16 cellular contexts compared by ENCODE assay signal in genomic region chr15:40785814-40786213, GRCh38. TPM values are rescaled to one million over a fixed set of nuclear protein-coding genes. Genes with fewer than 3 reads are reported as not detected.
A peak's percentile ranks its signal among the peaks of the same experiment; 100 is the strongest.
DNase-seq lines count a peak whose midpoint lies in the region; ATAC-seq and TF ChIP-seq lines count a peak whose summit lies in the region.
"Had no signal": no experiment of that assay in that cellular context is flagged by ENCODE, and none has a peak within 500 bp of the region (broad histone marks: within the 10 kb centered on the region; RNA-seq: fewer than 3 reads in every experiment).

No MANE protein-coding gene starts in this region.

- H3K27ac ChIP-seq in PC-9 = peak overlapping the region; percentile 98
- H3K27ac ChIP-seq in stomach = peak overlapping the region; percentile 40 to 92 (median 78)
- H3K27ac ChIP-seq: BLaER1 had no signal

- H3K9me3 ChIP-seq in PC-9 (ENCODE audit: insufficient read depth, low read depth) = no peaks in the 10 kb centered on the region
- no peaks in the 10 kb centered on the region for H3K9me3 ChIP-seq in stomach
- no peaks in the 10 kb centered on the region for H3K9me3 ChIP-seq in mucosa of descending colon
- H3K9me3 ChIP-seq: BLaER1, MG63 had no signal

- no peaks in the 10 kb centered on the region for H3K9me2 ChIP-seq in PC-9 (ENCODE audit: insufficient read depth)

- TF ChIP-seq POLR2A in stomach (IDR thresholded peaks at IDR 0.05) = no peak

- no peaks in the 10 kb centered on the region for H4K20me1 ChIP-seq in PC-9 (ENCODE audit: insufficient read depth)

- CTCF ChIA-PET in PC-9 (lab: Charles Lee) = interaction anchor here (1.2 to 1.8 kb wide), 4 partner anchors 39 to 106 kb away, joined by 3 to 7 read pairs (median 4); no protein-coding TSS in a partner anchor
- CTCF ChIA-PET in Calu3 (lab: Charles Lee) = interaction anchor here (1.0 to 3.1 kb wide), 5 partner anchors 9 to 109 kb away, joined by 4 to 22 read pairs (median 8); partner anchors contain the start of gene VPS18

- H3K4me1 ChIP-seq in PC-9 (replicated peaks; ENCODE audit: insufficient read depth) (peaks cover 63% of the 10 kb centered on the region), stomach (peaks cover 31 to 67% (median 59%) of the 10 kb centered on the region in 4 donors), mucosa of descending colon (ENCODE audit: low read depth) (peaks cover 30% of the 10 kb centered on the region)

- TF ChIP-seq CTCF in PC-9 (conservative IDR thresholded peaks at IDR 0.05) (no peak), stomach (IDR thresholded peaks at IDR 0.05) (no peak), mucosa of descending colon (IDR thresholded peaks at IDR 0.05) (no peak), Calu3 (IDR thresholded peaks at IDR 0.05; ENCODE audit: unreplicated experiment) (no peak), GM13977 (IDR thresholded peaks at IDR 0.05; ENCODE audit: extremely low read depth, insufficient read depth, missing control alignments) (no peak)

- H3K4me1 Mint-ChIP-seq in immature natural killer cell (peaks cover 31 to 34% of the 10 kb centered on the region in 2 donors), Calu3 (ENCODE audit: low read depth, unreplicated experiment) (peaks cover 10% of the 10 kb centered on the region)

- POLR2A ChIA-PET in PC-9 (lab: Charles Lee; ENCODE audit: unreplicated experiment) = interaction anchor here (0.6 to 0.7 kb wide), 2 partner anchors 21 to 223 kb away, joined by 4 to 7 read pairs; no protein-coding TSS in a partner anchor

- TF ChIP-seq EP300 in stomach (IDR thresholded peaks at IDR 0.05) = no peak

- H3K36me3 ChIP-seq in PC-9 (ENCODE audit: low read depth) = no peaks in the 10 kb centered on the region
- peaks cover 0 to 6% (median 2%) of the 10 kb centered on the region in 4 donors for H3K36me3 ChIP-seq in stomach
- H3K36me3 ChIP-seq in mucosa of descending colon (ENCODE audit: low read depth) = no peaks in the 10 kb centered on the region

- H2AFZ ChIP-seq in PC-9 = no peak overlapping the region

- in situ Hi-C loops in GM13977 (cut with MboI; ENCODE audit: low pct_unique_long_range_greater_than_20kb, low sequenced_read_pairs, unreplicated experiment) = no loop called here

- peaks cover 0 to 3% (median 0%) of the 10 kb centered on the region in 3 donors for H3K36me3 Mint-ChIP-seq in immature natural killer cell
- peaks cover 12% of the 10 kb centered on the region for H3K36me3 Mint-ChIP-seq in Calu3 (ENCODE audit: insufficient read depth, unreplicated experiment)

- H3K4me3 Mint-ChIP-seq in immature natural killer cell = no peak overlapping the region
- H3K4me3 Mint-ChIP-seq in Calu3 (ENCODE audit: low read depth, unreplicated experiment) = no peak overlapping the region
- H3K4me3 Mint-ChIP-seq: activated CD8-positive, alpha-beta T cell treated with anti-CD3 and anti-CD28 coated beads for 36 hours; activated T-helper 1 cell treated with anti-CD3 and anti-CD28 coated beads, Interleukin-12 subunit alpha, Interleukin-12 subunit beta, Interleukin-2, Interleukin-4 antibody, amounts not matched to agents 30 ng/mL and 10 ng/mL and 1 ng/mL, durations not matched to agents 14 hours and 24 hours and 36 hours had no signal

- H3K9me3 Mint-ChIP-seq in immature natural killer cell (no peaks in the 10 kb centered on the region), Calu3 (ENCODE audit: low read depth, unreplicated experiment) (no peaks in the 10 kb centered on the region)
- H3K9me3 Mint-ChIP-seq: activated CD8-positive, alpha-beta T cell treated with anti-CD3 and anti-CD28 coated beads for 36 hours; activated T-helper 1 cell treated with anti-CD3 and anti-CD28 coated beads, Interleukin-12 subunit alpha, Interleukin-12 subunit beta, Interleukin-2, Interleukin-4 antibody, amounts not matched to agents 30 ng/mL and 10 ng/mL and 1 ng/mL, durations not matched to agents 14 hours and 24 hours and 36 hours had no signal

- H3K79me2 ChIP-seq in PC-9 (ENCODE audit: low read depth) = peaks cover 45% of the 10 kb centered on the region

- H3K27ac Mint-ChIP-seq in immature natural killer cell (peak overlapping the region in 4 of 6 donors; percentile 30 to 71 (median 53)), Calu3 (ENCODE audit: unreplicated experiment) (no peak overlapping the region)
- H3K27ac Mint-ChIP-seq: activated CD8-positive, alpha-beta T cell treated with anti-CD3 and anti-CD28 coated beads for 36 hours; activated T-helper 1 cell treated with anti-CD3 and anti-CD28 coated beads, Interleukin-12 subunit alpha, Interleukin-12 subunit beta, Interleukin-2, Interleukin-4 antibody, amounts not matched to agents 30 ng/mL and 10 ng/mL and 1 ng/mL, durations not matched to agents 14 hours and 24 hours and 36 hours had no signal

- peak overlapping the region; percentile 74 for H3K4me2 ChIP-seq in PC-9

- BruUV-seq in PC-9 (replicated peaks; lab: Mats Ljungman, UMichigan) (no TSS peak), Calu3 (replicated peaks; lab: Mats Ljungman, UMichigan) (no TSS peak)

- H3K4me3 ChIP-seq in PC-9 = peak overlapping the region; percentile 45; the same call in 1 of the 2 replicates
- no peak overlapping the region for H3K4me3 ChIP-seq in stomach
- no peak overlapping the region for H3K4me3 ChIP-seq in mucosa of descending colon
- H3K4me3 ChIP-seq: BLaER1, MG63 had no signal

- H3K27me3 Mint-ChIP-seq in immature natural killer cell (ENCODE audit: low read depth in 3 of 3) = peaks cover 0 to 2% (median 0%) of the 10 kb centered on the region in 3 donors
- H3K27me3 Mint-ChIP-seq in Calu3 (ENCODE audit: unreplicated experiment) = no peaks in the 10 kb centered on the region
- H3K27me3 Mint-ChIP-seq: activated CD8-positive, alpha-beta T cell treated with anti-CD3 and anti-CD28 coated beads for 36 hours had no signal

- DNase-seq in PC-9 (peak; percentile 74 to 91), immature natural killer cell (no peak), stomach (no peak), mucosa of descending colon (no peak), Calu3 (no peak), GM13977 (ENCODE audit: low spot score) (no peak)
- DNase-seq: activated CD8-positive, alpha-beta T cell treated with anti-CD3 and anti-CD28 coated beads for 36 hours; H7; MG63; NCI-H2029; nucleus accumbens; stimulated activated naive CD4-positive, alpha-beta T cell had no signal

- no peaks in the 10 kb centered on the region for H3K27me3 ChIP-seq in PC-9 (ENCODE audit: insufficient read depth, low read depth)
- H3K27me3 ChIP-seq in stomach = no peaks in the 10 kb centered on the region
- H3K27me3 ChIP-seq: BLaER1, MG63 had no signal

- ATAC-seq in mucosa of descending colon = no peak
- ATAC-seq: activated CD8-positive, alpha-beta T cell treated with anti-CD3 and anti-CD28 coated beads for 36 hours; Panc1 had no signal

- peaks cover 61% of the 10 kb centered on the region for H3F3A ChIP-seq in PC-9 (ENCODE audit: insufficient read depth, low read depth)

- intact Hi-C loops in PC-9 (cut with micrococcal nuclease; ENCODE audit: unreplicated experiment) = no loop called here
- intact Hi-C loops in stomach (cut with DNase I; ENCODE audit: low total_unique reads) = no loop called here
- intact Hi-C loops in mucosa of descending colon (cut with DNase I, micrococcal nuclease) = loop anchor here in 1 of 2 donors (10.0 kb wide), 1 partner anchor 91 kb away; the partner anchor contains the start of gene RAD51
- intact Hi-C loops in Calu3 (cut with micrococcal nuclease; ENCODE audit: unreplicated experiment) = loop anchor here (2.0 to 10.0 kb wide), 3 partner anchors 17 to 111 kb away; partner anchors contain the start of gene C15orf62

- WGBS in stomach, 5 donors = 20 to 49% (median 32%) methylated on average over 2 of the region's 2 CpGs

RNA-seq across cellular contexts. Expression of gene C15orf62, which starts 16.0 kb away (rescaled TPM):
- total RNA-seq in PC-9 (2021) = 0.23 and 0.33 TPM in 2 replicates
- polyA plus RNA-seq in immature natural killer cell = under 1 TPM in 2 of 3 donors, not detected in 1; 0.08 to 0.12 TPM
- total RNA-seq in stomach = 10 to 100 TPM in 1 of 5 donors, not detected in 4; 39.3 TPM
- 1 to 10 TPM in 1 of 3 donors, under 1 TPM in 2; 0.25 to 4.5 (median 0.31) TPM for polyA plus RNA-seq in stomach
- total RNA-seq in mucosa of descending colon = under 1 TPM; 0.32 to 0.63 (median 0.35) TPM
- 0.56 and 0.64 TPM in 2 replicates for total RNA-seq in Calu3 (2022)
- total RNA-seq: skeletal muscle tissue had no signal

RNA-seq across cellular contexts. Expression of gene ZFYVE19, which starts 21.1 kb away (rescaled TPM):
- total RNA-seq in PC-9 (2021) = 32.6 and 33.1 TPM in 2 replicates
- polyA plus RNA-seq in immature natural killer cell = 10 to 100 TPM; 12.8 to 22.0 (median 20.9) TPM
- total RNA-seq in stomach = 10 to 100 TPM; 10.3 to 29.2 (median 18.7) TPM
- 10 to 100 TPM; 14.4 to 31.0 (median 28.3) TPM for polyA plus RNA-seq in stomach
- total RNA-seq in mucosa of descending colon = 10 to 100 TPM; 22.2 to 37.5 (median 36.5) TPM
- total RNA-seq in Calu3 (2022) = 13.9 and 14.9 TPM in 2 replicates

RNA-seq across cellular contexts. Expression of gene DNAJC17, which starts 21.5 kb away (rescaled TPM):
- total RNA-seq in PC-9 (2021) (27.4 and 33.0 TPM in 2 replicates), stomach (10 to 100 TPM; 11.0 to 64.2 (median 22.9) TPM), mucosa of descending colon (10 to 100 TPM; 29.6 to 47.6 (median 36.5) TPM), Calu3 (2022) (15.2 and 17.4 TPM in 2 replicates)
- polyA plus RNA-seq in immature natural killer cell (10 to 100 TPM; 25.6 to 62.8 (median 34.7) TPM), stomach (10 to 100 TPM; 33.6 to 66.7 (median 53.9) TPM)

RNA-seq across cellular contexts. Expression of gene GCHFR, which starts 21.9 kb away (rescaled TPM):
- 1.2 and 1.5 TPM in 2 replicates for total RNA-seq in PC-9 (2021)
- 100 to 1,000 TPM; 183 to 303 (median 230) TPM for polyA plus RNA-seq in immature natural killer cell
- 10 to 100 TPM in 2 of 5 donors, 1 to 10 TPM in 1, not detected in 2; 1.3 to 13.6 (median 11.7) TPM for total RNA-seq in stomach
- polyA plus RNA-seq in stomach = 10 to 100 TPM; 21.4 to 37.4 (median 29.3) TPM
- total RNA-seq in mucosa of descending colon = 10 to 100 TPM; 12.0 to 25.5 (median 18.2) TPM
- total RNA-seq in Calu3 (2022) = 5.6 and 11.6 TPM in 2 replicates

RNA-seq across cellular contexts. Expression of gene RMDN3, which starts 30.8 kb away (rescaled TPM):
- 15.7 and 19.8 TPM in 2 replicates for total RNA-seq in PC-9 (2021)
- polyA plus RNA-seq in immature natural killer cell = 100 to 1,000 TPM in 2 of 3 donors, 10 to 100 TPM in 1; 44.6 to 118 (median 110) TPM
- 10 to 100 TPM in 4 of 5 donors, not detected in 1; 25.2 to 63.8 (median 48.2) TPM for total RNA-seq in stomach
- polyA plus RNA-seq in stomach = 10 to 100 TPM; 12.6 to 21.2 (median 15.0) TPM
- total RNA-seq in mucosa of descending colon = 10 to 100 TPM; 30.1 to 38.4 (median 37.8) TPM
- total RNA-seq in Calu3 (2022) = 23.5 and 25.5 TPM in 2 replicates

Comparison
In these comparisons a context has a peak if more than half of its experiments do, and no peak if none do; other contexts are left out.
1. DNase-seq: peak in PC-9 (2 of 2); none in immature natural killer cell (0 of 3), stomach (single experiment), mucosa of descending colon (0 of 3), Calu3 (single experiment) and GM13977 (single experiment).